7 cellular contexts compared by ENCODE assay signal in the genomic region with DNA sequence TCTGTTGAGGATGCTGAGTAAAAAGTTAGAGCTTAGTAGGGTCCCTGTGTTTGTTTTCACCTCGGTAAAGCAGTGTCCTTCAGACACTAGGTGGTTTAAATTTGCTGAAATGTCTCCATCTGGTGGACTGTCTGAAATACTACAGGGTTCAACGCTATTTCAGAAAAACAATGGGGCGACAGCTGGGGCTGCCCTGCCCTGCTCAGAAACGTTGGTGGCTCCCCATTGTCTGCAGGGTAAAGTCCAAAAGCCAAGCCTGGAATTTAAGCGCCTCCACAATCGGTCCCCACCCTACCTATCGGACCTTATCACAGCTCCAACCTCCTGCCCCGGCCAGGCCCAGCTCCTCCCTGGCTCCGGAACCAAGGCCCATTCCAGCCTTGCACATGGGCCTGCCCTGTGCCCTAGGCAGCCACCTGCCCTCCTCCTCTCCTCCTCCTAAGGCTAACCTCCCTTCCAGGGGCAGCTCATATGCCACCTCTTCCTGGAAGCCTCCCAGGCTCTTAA. TPM values are rescaled to one million over a fixed set of nuclear protein-coding genes. Genes with fewer than 3 reads are reported as not detected.
A peak's percentile ranks its signal among the peaks of the same experiment; 100 is the strongest.
DNase-seq lines count a peak whose midpoint lies in the region; ATAC-seq and TF ChIP-seq lines count a peak whose summit lies in the region.

No MANE protein-coding gene starts in this region.

- H3K27me3 Mint-ChIP-seq in stimulated activated naive CD8-positive, alpha-beta T cell treated with anti-CD3 and anti-CD28 coated beads, Interleukin-15, amount 100 ng/mL, for 72 hours: no peaks in the 10 kb centered on the region

- peaks cover 20% of the 10 kb centered on the region for H3K4me1 Mint-ChIP-seq in stimulated activated naive CD8-positive, alpha-beta T cell treated with anti-CD3 and anti-CD28 coated beads, Interleukin-15, amount 100 ng/mL, for 72 hours

- intact Hi-C loops in breast epithelium (cut with DNase I; ENCODE audit: low total_unique reads): loop anchor here (10.0 kb wide), 1 partner anchor 345 kb away; no protein-coding TSS in a partner anchor

- H3K27me3 ChIP-seq in Peyer's patch (no peaks in the 10 kb centered on the region), breast epithelium (no peaks in the 10 kb centered on the region)

- no peak overlapping the region for H3K4me3 Mint-ChIP-seq in stimulated activated naive CD8-positive, alpha-beta T cell treated with anti-CD3 and anti-CD28 coated beads, Interleukin-15, amount 100 ng/mL, for 72 hours

- peak overlapping the region in 1 of 2 donors; percentile 37 for H3K27ac Mint-ChIP-seq in stimulated activated naive CD8-positive, alpha-beta T cell treated with anti-CD3 and anti-CD28 coated beads, Interleukin-15, amount 100 ng/mL, for 72 hours

- DNase-seq in ELR (ENCODE audit: low read depth) (peak; percentile 61), Peyer's patch (peak in 2 of 3 donors; percentile 84 to 85), breast epithelium (ENCODE audit: low spot score in 2 of 2) (no peak), inferior parietal cortex (ENCODE audit: extremely low spot score) (peak; percentile 71)
- DNase-seq in stimulated activated naive CD8-positive, alpha-beta T cell treated with anti-CD3 and anti-CD28 coated beads, Interleukin-15, amount 100 ng/mL, for 72 hours: peak; percentile 24 to 40
- DNase-seq in stimulated activated CD4-positive, alpha-beta T cell treated with anti-CD3 and anti-CD28 coated beads, Interleukin-1b, Interleukin-23, amount 100 ng/mL, for 48 hours: no peak

- H3K27ac ChIP-seq in Peyer's patch (peak overlapping the region in 2 of 4 donors; percentile 41 to 66), breast epithelium (no peak overlapping the region)

- H3K4me3 ChIP-seq in Peyer's patch (no peak overlapping the region), breast epithelium (no peak overlapping the region)

- peak; percentile 50 to 95 (median 83) for TF ChIP-seq CTCF in Peyer's patch (IDR thresholded peaks at IDR 0.05)
- TF ChIP-seq CTCF in breast epithelium (IDR thresholded peaks at IDR 0.05): peak; percentile 28 to 78 (median 76)

- no peak for TF ChIP-seq POLR2A in Peyer's patch (IDR thresholded peaks at IDR 0.05)
- no peak for TF ChIP-seq POLR2A in breast epithelium (IDR thresholded peaks at IDR 0.05)

- peak; percentile 31 for ATAC-seq in HG03175 (IDR thresholded peaks at IDR 0.05; ENCODE audit: unreplicated experiment)
- peak; percentile 39 for ATAC-seq in stimulated activated naive CD8-positive, alpha-beta T cell treated with anti-CD3 and anti-CD28 coated beads, Interleukin-15, amount 100 ng/mL, for 72 hours

- H3K9me3 Mint-ChIP-seq in stimulated activated naive CD8-positive, alpha-beta T cell treated with anti-CD3 and anti-CD28 coated beads, Interleukin-15, amount 100 ng/mL, for 72 hours: no peaks in the 10 kb centered on the region

- H3K36me3 ChIP-seq in Peyer's patch (no peaks in the 10 kb centered on the region), breast epithelium (no peaks in the 10 kb centered on the region)

- H3K4me1 ChIP-seq in Peyer's patch: peaks cover 0 to 31% (median 7%) of the 10 kb centered on the region in 4 donors
- peaks cover 0 to 5% of the 10 kb centered on the region in 2 donors for H3K4me1 ChIP-seq in breast epithelium

- H3K9me3 ChIP-seq in Peyer's patch: no peaks in the 10 kb centered on the region
- no peaks in the 10 kb centered on the region for H3K9me3 ChIP-seq in breast epithelium

RNA-seq across cellular contexts. Expression of a gene that starts 4.3 kb away (rescaled TPM):
- total RNA-seq in Peyer's patch: 10 to 100 TPM in 3 of 4 donors, 1 to 10 TPM in 1; 8.1 to 39.9 (median 32.6) TPM
- total RNA-seq in breast epithelium: 10 to 100 TPM; 20.0 to 32.8 (median 26.5) TPM

Comparison
In these comparisons a context has a peak if more than half of its experiments do, and no peak if none do; other contexts are left out.
1. DNase-seq: peak in ELR (single experiment), Peyer's patch (2 of 3), inferior parietal cortex (single experiment) and stimulated activated naive CD8-positive, alpha-beta T cell treated with anti-CD3 and anti-CD28 coated beads, Interleukin-15, amount 100 ng/mL, for 72 hours (2 of 2); none in breast epithelium (0 of 2) and stimulated activated CD4-positive, alpha-beta T cell treated with anti-CD3 and anti-CD28 coated beads, Interleukin-1b, Interleukin-23, amount 100 ng/mL, for 48 hours (single experiment).